In genomic region chr22:22720724-22721261, GRCh38 we compare ENCODE assay signal across 8 cellular contexts.
DNase-seq lines count a peak whose midpoint lies in the region; ATAC-seq and TF ChIP-seq lines count a peak whose summit lies in the region.

No MANE protein-coding gene starts in this region.

- ATAC-seq in HG03457 (IDR thresholded peaks at IDR 0.05; ENCODE audit: unreplicated experiment): peak; percentile 65
- peak; percentile 31 for ATAC-seq in stimulated activated naive CD8-positive, alpha-beta T cell treated with anti-CD3 and anti-CD28 coated beads, Interleukin-15, amount 100 ng/mL, for 72 hours

- H3K4me3 ChIP-seq in AG10803 (ENCODE audit: low read length): no peak overlapping the region
- H3K4me3 ChIP-seq in epithelial cell of esophagus (ENCODE audit: low read length): no peak overlapping the region

- H3K4me3 Mint-ChIP-seq in stimulated activated naive CD8-positive, alpha-beta T cell treated with anti-CD3 and anti-CD28 coated beads, Interleukin-15, amount 100 ng/mL, for 72 hours: no peak overlapping the region

- peak overlapping the region in 1 of 2 donors; percentile 25 for H3K27ac Mint-ChIP-seq in stimulated activated naive CD8-positive, alpha-beta T cell treated with anti-CD3 and anti-CD28 coated beads, Interleukin-15, amount 100 ng/mL, for 72 hours

- peaks cover 6% of the 10 kb centered on the region for H3K27me3 Mint-ChIP-seq in stimulated activated naive CD8-positive, alpha-beta T cell treated with anti-CD3 and anti-CD28 coated beads, Interleukin-15, amount 100 ng/mL, for 72 hours

- no peaks in the 10 kb centered on the region for H3K9me3 Mint-ChIP-seq in stimulated activated naive CD8-positive, alpha-beta T cell treated with anti-CD3 and anti-CD28 coated beads, Interleukin-15, amount 100 ng/mL, for 72 hours

- peaks cover 39% of the 10 kb centered on the region for H3K4me1 Mint-ChIP-seq in stimulated activated naive CD8-positive, alpha-beta T cell treated with anti-CD3 and anti-CD28 coated beads, Interleukin-15, amount 100 ng/mL, for 72 hours

- DNase-seq in AG10803 (ENCODE audit: low read depth): peak; percentile 4
- DNase-seq in GM19240 (ENCODE audit: insufficient read length, low spot score): peak; percentile 47
- peak; percentile 19 for DNase-seq in epithelial cell of esophagus (ENCODE audit: low read depth)
- no peak for DNase-seq in stimulated activated naive CD8-positive, alpha-beta T cell treated with anti-CD3 and anti-CD28 coated beads, Interleukin-15, amount 100 ng/mL, for 72 hours
- no peak for DNase-seq in COLO668 (lab: John Stamatoyannopoulos, UW; ENCODE audit: unreplicated experiment)
- DNase-seq in mesenteric fat pad (ENCODE audit: low spot score): no peak
- DNase-seq in mucosa of gallbladder (ENCODE audit: low spot score): no peak

- no peak for TF ChIP-seq CTCF in AG10803 (conservative IDR thresholded peaks at IDR 0.05; ENCODE audit: low read length)
- TF ChIP-seq CTCF in epithelial cell of esophagus (IDR thresholded peaks at IDR 0.05; ENCODE audit: insufficient read depth, low read depth, low read length, missing control alignments): no peak

Comparison
In these comparisons a context has a peak if more than half of its experiments do, and no peak if none do; other contexts are left out.
1. DNase-seq: peak in AG10803 (single experiment), GM19240 (single experiment) and epithelial cell of esophagus (single experiment); none in stimulated activated naive CD8-positive, alpha-beta T cell treated with anti-CD3 and anti-CD28 coated beads, Interleukin-15, amount 100 ng/mL, for 72 hours (0 of 2), COLO668 (single experiment), mesenteric fat pad (single experiment) and mucosa of gallbladder (single experiment).